ENCODE assay signal across 25 cellular contexts in the genomic region with DNA sequence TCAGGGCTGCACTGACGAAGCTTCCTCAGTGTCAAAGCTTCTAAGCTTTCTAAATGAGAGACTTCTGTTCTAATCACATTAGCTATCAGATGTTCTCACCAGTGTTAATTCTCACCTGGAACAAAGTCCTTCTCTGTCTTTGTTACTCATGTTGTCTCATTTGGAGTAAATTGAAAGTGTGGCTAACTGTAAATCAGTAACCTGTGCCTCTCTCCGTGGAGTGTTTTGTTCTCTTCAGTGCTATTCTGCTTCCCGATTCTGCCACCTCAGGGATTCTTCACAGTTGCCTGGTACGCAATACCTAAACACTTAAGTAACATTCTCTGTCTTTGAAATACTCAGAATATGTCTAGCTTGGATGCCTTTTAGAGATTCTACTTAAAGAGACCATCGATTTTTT.
A peak's percentile ranks its signal among the peaks of the same experiment; 100 is the strongest.
DNase-seq lines count a peak whose midpoint lies in the region; ATAC-seq lines count a peak whose summit lies in the region.
"Had no signal": no experiment of that assay in that cellular context is flagged by ENCODE, and none has a peak within 500 bp of the region (broad histone marks: within the 10 kb centered on the region; RNA-seq: fewer than 3 reads in every experiment).

No MANE protein-coding gene starts in this region.

- DNase-seq in DMS53 treated with DMSO at 0.1 percent for 48 hours (lab: John Stamatoyannopoulos, UW; ENCODE audit: unreplicated experiment), result peak; percentile 88
- peak; percentile 21 for DNase-seq in NCI-H774 (lab: John Stamatoyannopoulos, UW)
- DNase-seq in kidney glomerular epithelial cell (lab: John Stamatoyannopoulos, UW), result peak; percentile 39
- DNase-seq in renal cortical epithelial cell (ENCODE audit: low read depth), result peak; percentile 81
- no peak for DNase-seq in activated CD4-positive, alpha-beta T cell treated with anti-CD3 and anti-CD28 coated beads for 36 hours
- DNase-seq in AG08395 (ENCODE audit: low spot score), result no peak
- DNase-seq: activated B cell treated with CpG ODN at 0.5 μM for 24 hours; activated CD4-positive, alpha-beta memory T cell treated with anti-CD3 and anti-CD28 coated beads for 36 hours; activated CD8-positive, alpha-beta memory T cell treated with anti-CD3 and anti-CD28 coated beads, Interleukin-2, amount 50 U/mL, for 48 hours; anterior cingulate cortex; cortex of kidney; DMS79 treated with DMSO at 0.1 percent for 48 hours; H9; kidney; naive thymus-derived CD8-positive, alpha-beta T cell; NCI-H187; NCI-H345; Peyer's patch; sigmoid colon; stimulated activated CD4-positive, alpha-beta T cell treated with anti-CD3 and anti-CD28 coated beads, Interleukin-15, amount 100 ng/mL, for 24 hours; stimulated activated naive CD8-positive, alpha-beta T cell treated with anti-CD3 and anti-CD28 coated beads, Interleukin-15, amount 100 ng/mL, for 72 hours; tibial artery had no signal

- no peaks in the 10 kb centered on the region for H3K36me3 Mint-ChIP-seq in activated CD4-positive, alpha-beta T cell treated with anti-CD3 and anti-CD28 coated beads for 36 hours (ENCODE audit: low read depth)
- H3K36me3 Mint-ChIP-seq: activated CD4-positive, alpha-beta memory T cell treated with anti-CD3 and anti-CD28 coated beads for 36 hours; activated naive CD4-positive, alpha-beta T cell treated with anti-CD3 and anti-CD28 coated beads, Interleukin-2, amount 50 U/mL, for 72 hours; naive thymus-derived CD8-positive, alpha-beta T cell had no signal

- CTCF ChIA-PET in activated CD4-positive, alpha-beta T cell treated with anti-CD3 and anti-CD28 coated beads for 36 hours (lab: Charles Lee), result interaction anchor here (0.6 to 0.9 kb wide), 3 partner anchors 9 to 704 kb away, joined by 3 to 5 read pairs (median 3); no protein-coding TSS in a partner anchor

- H3K27me3 Mint-ChIP-seq in activated CD4-positive, alpha-beta T cell treated with anti-CD3 and anti-CD28 coated beads for 36 hours, result no peaks in the 10 kb centered on the region
- H3K27me3 Mint-ChIP-seq: activated CD4-positive, alpha-beta memory T cell treated with anti-CD3 and anti-CD28 coated beads for 36 hours; activated T-helper 17 cell treated with anti-CD3 and anti-CD28 coated beads, Interleukin-2, amount 50 U/mL, for 72 hours; naive thymus-derived CD8-positive, alpha-beta T cell; stimulated activated naive CD8-positive, alpha-beta T cell treated with anti-CD3 and anti-CD28 coated beads, Interleukin-15, amount 100 ng/mL, for 72 hours had no signal

- no peak overlapping the region for H3K27ac Mint-ChIP-seq in activated CD4-positive, alpha-beta T cell treated with anti-CD3 and anti-CD28 coated beads for 36 hours
- H3K27ac Mint-ChIP-seq: activated B cell treated with CpG ODN at 0.5 μM for 24 hours; activated CD4-positive, alpha-beta memory T cell treated with anti-CD3 and anti-CD28 coated beads for 36 hours; activated naive CD4-positive, alpha-beta T cell treated with anti-CD3 and anti-CD28 coated beads, Interleukin-2, amount 50 U/mL, for 72 hours; activated T-helper 17 cell treated with anti-CD3 and anti-CD28 coated beads, Interleukin-2, amount 50 U/mL, for 72 hours; H9; naive thymus-derived CD8-positive, alpha-beta T cell; stimulated activated naive CD8-positive, alpha-beta T cell treated with anti-CD3 and anti-CD28 coated beads, Interleukin-15, amount 100 ng/mL, for 72 hours had no signal

- no peak overlapping the region for H3K4me3 Mint-ChIP-seq in activated CD4-positive, alpha-beta T cell treated with anti-CD3 and anti-CD28 coated beads for 36 hours
- H3K4me3 Mint-ChIP-seq: activated B cell treated with CpG ODN at 0.5 μM for 24 hours; activated CD4-positive, alpha-beta memory T cell treated with anti-CD3 and anti-CD28 coated beads for 36 hours; activated T-helper 17 cell treated with anti-CD3 and anti-CD28 coated beads, Interleukin-2, amount 50 U/mL, for 72 hours; H9; naive thymus-derived CD8-positive, alpha-beta T cell; stimulated activated naive CD8-positive, alpha-beta T cell treated with anti-CD3 and anti-CD28 coated beads, Interleukin-15, amount 100 ng/mL, for 72 hours had no signal

- intact Hi-C loops in activated CD4-positive, alpha-beta T cell treated with anti-CD3 and anti-CD28 coated beads for 36 hours (cut with DNase I, micrococcal nuclease), result no loop called here

- POLR2A ChIA-PET in activated CD4-positive, alpha-beta T cell treated with anti-CD3 and anti-CD28 coated beads for 36 hours (lab: Charles Lee), result no interaction called here

- H3K9me3 Mint-ChIP-seq in activated CD4-positive, alpha-beta T cell treated with anti-CD3 and anti-CD28 coated beads for 36 hours (ENCODE audit: low read depth), result no peaks in the 10 kb centered on the region
- H3K9me3 Mint-ChIP-seq: activated B cell treated with CpG ODN at 0.5 μM for 24 hours; activated CD4-positive, alpha-beta memory T cell treated with anti-CD3 and anti-CD28 coated beads for 36 hours; H9; stimulated activated naive CD8-positive, alpha-beta T cell treated with anti-CD3 and anti-CD28 coated beads, Interleukin-15, amount 100 ng/mL, for 72 hours had no signal

- no peak for ATAC-seq in activated CD4-positive, alpha-beta T cell treated with anti-CD3 and anti-CD28 coated beads for 36 hours
- no peak for ATAC-seq in HG02623 (IDR thresholded peaks at IDR 0.05; ENCODE audit: unreplicated experiment)
- ATAC-seq: activated naive CD4-positive, alpha-beta T cell treated with anti-CD3 and anti-CD28 coated beads, Interleukin-2, amount 50 U/mL, for 72 hours; activated T-helper 17 cell treated with anti-CD3 and anti-CD28 coated beads, Interleukin-2, amount 50 U/mL, for 72 hours; naive thymus-derived CD8-positive, alpha-beta T cell; stimulated activated naive CD8-positive, alpha-beta T cell treated with anti-CD3 and anti-CD28 coated beads, Interleukin-15, amount 100 ng/mL, for 72 hours had no signal

- no peaks in the 10 kb centered on the region for H3K4me1 Mint-ChIP-seq in activated CD4-positive, alpha-beta T cell treated with anti-CD3 and anti-CD28 coated beads for 36 hours
- H3K4me1 Mint-ChIP-seq: activated B cell treated with CpG ODN at 0.5 μM for 24 hours; activated T-helper 17 cell treated with anti-CD3 and anti-CD28 coated beads, Interleukin-2, amount 50 U/mL, for 72 hours; H9; stimulated activated naive CD8-positive, alpha-beta T cell treated with anti-CD3 and anti-CD28 coated beads, Interleukin-15, amount 100 ng/mL, for 72 hours had no signal

Comparison
In these comparisons a context has a peak if more than half of its experiments do, and no peak if none do; other contexts are left out.
1. DNase-seq: peak in DMS53 treated with DMSO at 0.1 percent for 48 hours (single experiment), NCI-H774 (single experiment), kidney glomerular epithelial cell (single experiment) and renal cortical epithelial cell (single experiment); none in activated CD4-positive, alpha-beta T cell treated with anti-CD3 and anti-CD28 coated beads for 36 hours (single experiment) and AG08395 (single experiment).